ENCODE assay signal across 2 cellular contexts in genomic region chr1:162074548-162074947, GRCh38.
A peak's percentile ranks its signal among the peaks of the same experiment; 100 is the strongest.
TF ChIP-seq lines count a peak whose summit lies in the region.

No MANE protein-coding gene starts in this region.

TF ChIP-seq in HepG2, 621 proteins besides CTCF, POLR2A, EP300 and RAD21:
- TF ChIP-seq FOSL2 (CRISPR knock-in tag; IDR thresholded peaks at IDR 0.05): peak; percentile 66
- TF ChIP-seq ZBTB3 (CRISPR knock-in tag; IDR thresholded peaks at IDR 0.05; ENCODE audit: borderline replicate concordance, low read depth): no peak
- no peak for TF ChIP-seq ZSCAN30 (CRISPR knock-in tag; IDR thresholded peaks at IDR 0.05)
- peak; percentile 29; the same call in 1 of the 2 replicates for TF ChIP-seq JUND (CRISPR knock-in tag; IDR thresholded peaks at IDR 0.05)
- 0 out of 2 replicates have a peak, but pooled peaks have one; percentile 28 for TF ChIP-seq ZBTB33 (CRISPR knock-in tag; IDR thresholded peaks at IDR 0.05)
- TF ChIP-seq ZNF331 (CRISPR knock-in tag; IDR thresholded peaks at IDR 0.05): peak; percentile 100
- no peak for TF ChIP-seq ZNF772 (CRISPR knock-in tag; IDR thresholded peaks at IDR 0.05)
- TF ChIP-seq ZFAT (CRISPR knock-in tag; conservative IDR thresholded peaks at IDR 0.05): no peak
- no peak for TF ChIP-seq MXD4 (CRISPR knock-in tag; IDR thresholded peaks at IDR 0.05)
- TF ChIP-seq KDM5B (CRISPR knock-in tag; IDR thresholded peaks at IDR 0.05; ENCODE audit: borderline replicate concordance): no peak
TF ChIP-seq in HepG2: peak in this region for 4.

TF ChIP-seq in H1, 55 proteins besides CTCF, POLR2A, EP300 and RAD21:
- TF ChIP-seq, protein P1, sequence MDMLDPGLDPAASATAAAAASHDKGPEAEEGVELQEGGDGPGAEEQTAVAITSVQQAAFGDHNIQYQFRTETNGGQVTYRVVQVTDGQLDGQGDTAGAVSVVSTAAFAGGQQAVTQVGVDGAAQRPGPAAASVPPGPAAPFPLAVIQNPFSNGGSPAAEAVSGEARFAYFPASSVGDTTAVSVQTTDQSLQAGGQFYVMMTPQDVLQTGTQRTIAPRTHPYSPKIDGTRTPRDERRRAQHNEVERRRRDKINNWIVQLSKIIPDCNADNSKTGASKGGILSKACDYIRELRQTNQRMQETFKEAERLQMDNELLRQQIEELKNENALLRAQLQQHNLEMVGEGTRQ (IDR thresholded peaks at IDR 0.05; ENCODE audit: low read length): no peak
- TF ChIP-seq CHD2 (IDR thresholded peaks at IDR 0.05; ENCODE audit: low read length) (no peak), JUND (IDR thresholded peaks at IDR 0.05; ENCODE audit: low read length) (0 out of 2 replicates have a peak, but pooled peaks have one; percentile 47), TEAD4 (IDR thresholded peaks at IDR 0.05; ENCODE audit: low read depth, low read length) (peak; percentile 57; the same call in 1 of the 2 replicates)
